10 cellular contexts compared by ENCODE assay signal in the genomic region with DNA sequence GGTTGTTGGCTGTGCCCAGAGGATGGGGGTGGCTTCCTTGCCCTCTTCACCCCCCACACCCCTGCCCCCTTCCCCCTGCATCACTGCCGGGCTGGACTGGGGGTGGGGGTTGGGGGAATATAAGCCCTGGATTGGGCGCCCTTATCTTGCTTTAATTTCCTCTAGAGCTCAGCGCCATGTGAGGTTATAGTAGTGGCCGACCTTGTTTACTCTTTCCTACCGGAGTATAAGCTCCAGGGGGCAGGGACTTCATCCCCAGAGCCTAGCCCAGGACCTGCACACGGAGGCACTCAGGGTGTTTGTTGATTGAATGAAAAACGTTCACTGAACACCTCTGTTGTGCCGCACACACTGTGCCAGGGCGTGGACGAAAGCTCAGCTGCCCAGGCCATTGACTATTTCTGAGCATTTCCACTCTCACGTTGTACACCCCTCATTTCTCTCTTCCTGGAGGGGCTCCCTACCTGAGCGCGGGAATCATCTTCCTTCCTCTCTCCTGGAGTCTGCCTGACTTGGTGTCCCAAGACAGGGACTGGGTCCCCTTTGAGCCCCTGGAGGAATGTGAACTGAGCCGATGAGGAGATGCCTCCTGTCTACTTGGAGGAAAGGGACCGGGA. TPM values are rescaled to one million over a fixed set of nuclear protein-coding genes. Genes with fewer than 3 reads are reported as not detected.
A peak's percentile ranks its signal among the peaks of the same experiment; 100 is the strongest.
DNase-seq lines count a peak whose midpoint lies in the region; ATAC-seq, FAIRE-seq and TF ChIP-seq lines count a peak whose summit lies in the region.
"Had no signal": no experiment of that assay in that cellular context is flagged by ENCODE, and none has a peak within 500 bp of the region (broad histone marks: within the 10 kb centered on the region; RNA-seq: fewer than 3 reads in every experiment).

No MANE protein-coding gene starts in this region.

- peak overlapping the region; percentile 31 for H3K4me3 ChIP-seq in K562
- peak overlapping the region; percentile 56 for H3K4me3 ChIP-seq in mucosa of stomach (ENCODE audit: low read length)
- peak overlapping the region; percentile 24 to 50 for H3K4me3 ChIP-seq in vagina

- no peak for ATAC-seq in stimulated activated naive CD8-positive, alpha-beta T cell treated with anti-CD3 and anti-CD28 coated beads, Interleukin-15, Interleukin-2, amounts not matched to agents 100 U/mL and 50 U/mL, for 24 hours
- no peak for ATAC-seq in K562

- H3K27me3 Mint-ChIP-seq in stimulated activated naive CD8-positive, alpha-beta T cell treated with anti-CD3 and anti-CD28 coated beads, Interleukin-15, Interleukin-2, amounts not matched to agents 100 ng/mL and 50 ng/mL, for 24 hours = peaks cover 15% of the 10 kb centered on the region

- no peak for TF ChIP-seq EP300 in K562 (IDR thresholded peaks at IDR 0.05; ENCODE audit: low read length)

- peaks cover 2 to 19% of the 10 kb centered on the region in 2 experiments; a peak in 2 of 5 replicates for H3K4me1 ChIP-seq in K562 (replicated peaks in 1 of 2; ENCODE audit: control insufficient read depth in 2 of 2, insufficient read depth in 2 of 2, low read length in 2 of 2)
- H3K4me1 ChIP-seq in mucosa of stomach (ENCODE audit: control insufficient read depth, insufficient read depth, low read length) = peaks cover 9% of the 10 kb centered on the region
- peaks cover 6% of the 10 kb centered on the region for H3K4me1 ChIP-seq in vagina

- H3K36me3 Mint-ChIP-seq in stimulated activated naive CD8-positive, alpha-beta T cell treated with anti-CD3 and anti-CD28 coated beads, Interleukin-15, Interleukin-2, amounts not matched to agents 100 ng/mL and 50 ng/mL, for 24 hours (ENCODE audit: low read depth) = no peaks in the 10 kb centered on the region

- intact Hi-C loops in K562 (cut with micrococcal nuclease) = loop anchor here (1.0 to 5.0 kb wide), 5 partner anchors 44 to 162 kb away; no protein-coding TSS in a partner anchor
- intact Hi-C loops in vagina (cut with DNase I) = loop anchor here (5.0 kb wide), 1 partner anchor 164 kb away; no protein-coding TSS in a partner anchor

- peak overlapping the region; percentile 67 for H3K4me3 Mint-ChIP-seq in stimulated activated naive CD8-positive, alpha-beta T cell treated with anti-CD3 and anti-CD28 coated beads, Interleukin-15, Interleukin-2, amounts not matched to agents 100 ng/mL and 50 ng/mL, for 24 hours

- H3K9me3 ChIP-seq in K562 (replicated peaks; ENCODE audit: control insufficient read depth, insufficient read depth, low read depth, low read length) = no peaks in the 10 kb centered on the region
- H3K9me3 ChIP-seq in mucosa of stomach (ENCODE audit: control insufficient read depth, low read length) = no peaks in the 10 kb centered on the region
- H3K9me3 ChIP-seq in vagina = no peaks in the 10 kb centered on the region

- peak overlapping the region; percentile 95 for H2AFZ ChIP-seq in K562 (ENCODE audit: low read depth, low read length)

- no TSS peak for BruUV-seq in K562 (replicated peaks; lab: Mats Ljungman, UMichigan)

- peak overlapping the region; percentile 34 to 75; a peak in 2 of 4 replicates for H3K9ac ChIP-seq in K562 (ENCODE audit: insufficient read depth in 1 of 2, low read depth in 2 of 2, low read length in 2 of 2)
- H3K9ac ChIP-seq in mucosa of stomach (ENCODE audit: low read length) = peak overlapping the region; percentile 66

- no peak for FAIRE-seq in K562 (lab: Jason Lieb, UNC)

- no peaks in the 10 kb centered on the region for H3K9me3 Mint-ChIP-seq in stimulated activated naive CD8-positive, alpha-beta T cell treated with anti-CD3 and anti-CD28 coated beads, Interleukin-15, Interleukin-2, amounts not matched to agents 100 ng/mL and 50 ng/mL, for 24 hours

- no peaks in the 10 kb centered on the region for H3K79me2 ChIP-seq in K562 (ENCODE audit: control insufficient read depth, insufficient read depth, low read length)

- WGBS in K562 (ENCODE audit: insufficient coverage, low coverage, missing lambda C conversion rate) = 17% methylated on average over 11 of the region's 15 CpGs

- DNase-seq in stimulated activated naive CD8-positive, alpha-beta T cell treated with anti-CD3 and anti-CD28 coated beads, Interleukin-15, Interleukin-2, amounts not matched to agents 100 U/mL and 50 U/mL, for 24 hours = no peak
- no peak for DNase-seq in K562 (ENCODE audit: extremely low read depth in 1 of 4, low spot score in 3 of 4)
- no peak for DNase-seq in vagina (ENCODE audit: extremely low spot score in 2 of 2)
- DNase-seq in NCI-H345 treated with DMSO at 0.1 percent for 48 hours (lab: John Stamatoyannopoulos, UW; ENCODE audit: unreplicated experiment) = no peak
- DNase-seq in amygdala (lab: John Stamatoyannopoulos, UW) = no peak
- no peak for DNase-seq in activated gamma-delta T cell (lab: John Stamatoyannopoulos, UW)

- POLR2A ChIA-PET in K562 (lab: Yijun Ruan, JAX) = interaction anchor here (0.7 kb wide), 1 partner anchor 117 kb away, joined by 4 read pairs; no protein-coding TSS in a partner anchor

- no peaks in the 10 kb centered on the region for H3K9me1 ChIP-seq in K562 (ENCODE audit: control insufficient read depth, insufficient read depth, low read length)

- peaks cover 53% of the 10 kb centered on the region for H3K4me1 Mint-ChIP-seq in stimulated activated naive CD8-positive, alpha-beta T cell treated with anti-CD3 and anti-CD28 coated beads, Interleukin-15, Interleukin-2, amounts not matched to agents 100 ng/mL and 50 ng/mL, for 24 hours (ENCODE audit: low read depth)

- H3K27ac Mint-ChIP-seq in stimulated activated naive CD8-positive, alpha-beta T cell treated with anti-CD3 and anti-CD28 coated beads, Interleukin-15, Interleukin-2, amounts not matched to agents 100 ng/mL and 50 ng/mL, for 24 hours = peak overlapping the region; percentile 77

- peak overlapping the region; percentile 71 for H3K4me2 ChIP-seq in K562 (ENCODE audit: insufficient read depth, low read length)

- H3K27me3 ChIP-seq in K562 (ENCODE audit: control insufficient read depth in 2 of 2, insufficient read depth in 2 of 2, low read length in 2 of 2) (peaks cover 9 to 30% of the 10 kb centered on the region in 2 experiments; a peak in 4 of 5 replicates), mucosa of stomach (ENCODE audit: control insufficient read depth, insufficient read depth, low read length) (peaks cover 19% of the 10 kb centered on the region), vagina (no peaks in the 10 kb centered on the region)

- no peaks in the 10 kb centered on the region for H4K20me1 ChIP-seq in K562 (replicated peaks; ENCODE audit: control insufficient read depth, insufficient read depth, low read length)

- CTCF ChIA-PET in K562 (lab: Yijun Ruan, JAX; ENCODE audit: low intra/inter-chr PET ratio) = interaction anchor here (1.5 to 2.2 kb wide), 2 partner anchors 44 to 84 kb away, joined by 5 to 19 read pairs; no protein-coding TSS in a partner anchor

- TF ChIP-seq POLR2A in K562 (conservative IDR thresholded peaks at IDR 0.05) (no peak), vagina (IDR thresholded peaks at IDR 0.05) (no peak)

- TF ChIP-seq CTCF in K562 (IDR thresholded peaks at IDR 0.05 in 2 of 3, conservative IDR thresholded peaks at IDR 0.05 in 1 of 3; ENCODE audit: insufficient read depth in 2 of 3, low read depth in 1 of 3, low read length in 3 of 3) = no peak
- no peak for TF ChIP-seq CTCF in vagina (IDR thresholded peaks at IDR 0.05)

- no peak for TF ChIP-seq RAD21 in K562 (CRISPR knock-in tag; conservative IDR thresholded peaks at IDR 0.05 in 1 of 2, IDR thresholded peaks at IDR 0.05 in 1 of 2)

- in situ Hi-C loops in K562 (cut with MboI) = loop anchor here (5.0 to 10.0 kb wide), 2 partner anchors 79 to 162 kb away; no protein-coding TSS in a partner anchor

- H3K36me3 ChIP-seq in K562 (ENCODE audit: control insufficient read depth, insufficient read depth, low read length) = no peaks in the 10 kb centered on the region
- no peaks in the 10 kb centered on the region for H3K36me3 ChIP-seq in mucosa of stomach (ENCODE audit: control insufficient read depth, insufficient read depth, low read length)
- no peaks in the 10 kb centered on the region for H3K36me3 ChIP-seq in vagina

- H3K27ac ChIP-seq in K562 (ENCODE audit: extremely low read depth, low read depth, low read length) (no peak overlapping the region), vagina (no peak overlapping the region)

RNA-seq across cellular contexts. Expression of a gene that starts 9.3 kb away (rescaled TPM):
- total RNA-seq in K562 (2011; cell fraction: chromatin; rRNA removed; ENCODE audit: low replicate concordance) = not detected in 2 replicates
- total RNA-seq in K562 (2011; cell fraction: nucleolus; rRNA removed) = not detected in 2 replicates
- total RNA-seq in K562 (2011; cell fraction: nucleoplasm; rRNA removed) = not detected in 2 replicates
- not detected in 2 replicates for total RNA-seq in K562 (2014; rRNA removed)
- total RNA-seq in K562 (2014; rRNA removed; fragmentation: Illumina TruSeq; extraction: Trizol) = not detected in 2 replicates
- total RNA-seq in K562 (2015; rRNA removed; fragmentation: Illumina TruSeq; extraction: Trizol) = not detected in 2 replicates
- total RNA-seq in K562 (2021) = not detected in 2 replicates
- not detected in 2 replicates for polyA plus RNA-seq in K562 (2011; rRNA removed)
- polyA plus RNA-seq in K562 (2011; cell fraction: cytosol; rRNA removed) = not detected in 2 replicates
- polyA plus RNA-seq in K562 (2011; cell fraction: nucleus; rRNA removed) = not detected in 2 replicates
- not detected in 2 replicates for polyA plus RNA-seq in K562 (2012)
- polyA plus RNA-seq in K562 (2014; fragmentation: Illumina TruSeq; extraction: Trizol) = not detected in 2 replicates
- not detected for polyA plus RNA-seq in K562 (2014; fragmentation: Nextera tagmentation; extraction: Ambion mirVana)
- not detected in 2 replicates for polyA plus RNA-seq in K562 (2014; rRNA removed)
- not detected in 2 replicates for polyA minus RNA-seq in K562 (2011; rRNA and poly(A)+ RNA removed)
- polyA minus RNA-seq in K562 (2011; cell fraction: cytosol; rRNA and poly(A)+ RNA removed) = not detected in 2 replicates
- not detected in 2 replicates for polyA minus RNA-seq in K562 (2011; cell fraction: nucleus; rRNA and poly(A)+ RNA removed)
- not detected for total RNA-seq in vagina
- total RNA-seq: HT1080, renal cortical epithelial cell had no signal

RNA-seq across cellular contexts. Expression of a gene that starts 50.7 kb away (rescaled TPM):
- 0.12 TPM in 1 of 2 replicates, not detected in the other for total RNA-seq in K562 (2011; cell fraction: chromatin; rRNA removed; ENCODE audit: low replicate concordance)
- not detected in 2 replicates for total RNA-seq in K562 (2011; cell fraction: nucleolus; rRNA removed)
- total RNA-seq in K562 (2011; cell fraction: nucleoplasm; rRNA removed) = not detected in 2 replicates
- total RNA-seq in K562 (2014; rRNA removed) (not detected in 2 replicates), K562 (2014; rRNA removed; fragmentation: Illumina TruSeq; extraction: Trizol) (not detected in 2 replicates), K562 (2015; rRNA removed; fragmentation: Illumina TruSeq; extraction: Trizol) (0.18 and 0.23 TPM in 2 replicates), K562 (2021) (0.11 and 0.22 TPM in 2 replicates), vagina (0.25 TPM)
- polyA plus RNA-seq in K562 (2011; rRNA removed) (0.08 and 0.24 TPM in 2 replicates), K562 (2014; fragmentation: Illumina TruSeq; extraction: Trizol) (not detected in 2 replicates), K562 (2014; fragmentation: Nextera tagmentation; extraction: Ambion mirVana) (not detected), K562 (2014; rRNA removed) (not detected in 2 replicates)
- polyA plus RNA-seq in K562 (2011; cell fraction: cytosol; rRNA removed) = 0.07 and 0.35 TPM in 2 replicates
- polyA plus RNA-seq in K562 (2011; cell fraction: nucleus; rRNA removed) = 0.09 and 0.18 TPM in 2 replicates
- 0.04 and 0.12 TPM in 2 replicates for polyA plus RNA-seq in K562 (2012)
- polyA minus RNA-seq in K562 (2011; rRNA and poly(A)+ RNA removed) = 0.07 and 0.09 TPM in 2 replicates
- polyA minus RNA-seq in K562 (2011; cell fraction: cytosol; rRNA and poly(A)+ RNA removed) = 0.82 TPM in 1 of 2 replicates, not detected in the other
- not detected in 2 replicates for polyA minus RNA-seq in K562 (2011; cell fraction: nucleus; rRNA and poly(A)+ RNA removed)
